In genomic region chr11:637593-638507, GRCh38 we compare ENCODE assay signal across 11 cellular contexts. TPM values are rescaled to one million over a fixed set of nuclear protein-coding genes. Genes with fewer than 3 reads are reported as not detected.
DNase-seq lines count a peak whose midpoint lies in the region; ATAC-seq and TF ChIP-seq lines count a peak whose summit lies in the region.
"Had no signal": no experiment of that assay in that cellular context is flagged by ENCODE, and none has a peak within 500 bp of the region (broad histone marks: within the 10 kb centered on the region; RNA-seq: fewer than 3 reads in every experiment).

No MANE protein-coding gene starts in this region.

- H3K36me3 Mint-ChIP-seq in CD8-positive, alpha-beta T cell: no peaks in the 10 kb centered on the region
- H3K36me3 Mint-ChIP-seq in osteocyte (ENCODE audit: unreplicated experiment): peaks cover 2% of the 10 kb centered on the region

- no peak for TF ChIP-seq CTCF in CD8-positive, alpha-beta T cell (IDR thresholded peaks at IDR 0.05)
- TF ChIP-seq CTCF in esophagus squamous epithelium (IDR thresholded peaks at IDR 0.05) (no peak), osteocyte (IDR thresholded peaks at IDR 0.05) (no peak)

- H3K36me3 ChIP-seq in CD8-positive, alpha-beta T cell (ENCODE audit: insufficient read depth, low read length): no peaks in the 10 kb centered on the region
- H3K36me3 ChIP-seq in NT2/D1 (ENCODE audit: insufficient read depth, insufficient read length, low read length) (peaks cover 44% of the 10 kb centered on the region), esophagus squamous epithelium (peaks cover 0 to 22% (median 0%) of the 10 kb centered on the region in 3 donors)

- CTCF ChIA-PET in CD8-positive, alpha-beta T cell (lab: Charles Lee): interaction anchor here (0.8 to 1.3 kb wide), 2 partner anchors 24 to 128 kb away, joined by 3 read pairs; no protein-coding TSS in a partner anchor

- intact Hi-C loops in CD8-positive, alpha-beta T cell (cut with DNase I, micrococcal nuclease): no loop called here
- intact Hi-C loops in esophagus squamous epithelium (cut with DNase I): no loop called here

- no peak overlapping the region for H3K4me3 ChIP-seq in CD8-positive, alpha-beta T cell (ENCODE audit: low read depth, low read length)
- H3K4me3 ChIP-seq in NT2/D1 (ENCODE audit: insufficient read length, low read depth): no peak overlapping the region
- H3K4me3 ChIP-seq in esophagus squamous epithelium: peak overlapping the region in 3 of 4 donors; percentile 24 to 55 (median 38)

- no peak for TF ChIP-seq POLR2A in esophagus squamous epithelium (IDR thresholded peaks at IDR 0.05)

- ATAC-seq in CD8-positive, alpha-beta T cell: no peak

- 51 to 68% methylated on average over 36 to 41 of the region's 53 CpGs for WGBS in esophagus squamous epithelium, 2 donors

- H3K27me3 ChIP-seq in CD8-positive, alpha-beta T cell (ENCODE audit: insufficient read depth, low read length): peaks cover 4% of the 10 kb centered on the region
- H3K27me3 ChIP-seq in NT2/D1 (ENCODE audit: insufficient read depth, insufficient read length): no peaks in the 10 kb centered on the region
- peaks cover 0 to 50% (median 0%) of the 10 kb centered on the region in 4 donors for H3K27me3 ChIP-seq in esophagus squamous epithelium

- H3K27ac Mint-ChIP-seq in CD8-positive, alpha-beta T cell: no peak overlapping the region
- no peak overlapping the region for H3K27ac Mint-ChIP-seq in osteocyte (ENCODE audit: unreplicated experiment)

- H3K27me3 Mint-ChIP-seq in CD8-positive, alpha-beta T cell (ENCODE audit: low read depth): peaks cover 29% of the 10 kb centered on the region
- H3K27me3 Mint-ChIP-seq in osteocyte (ENCODE audit: unreplicated experiment): peaks cover 3% of the 10 kb centered on the region

- peaks cover 19% of the 10 kb centered on the region for H3K4me1 Mint-ChIP-seq in CD8-positive, alpha-beta T cell (ENCODE audit: low read depth)
- peaks cover 27% of the 10 kb centered on the region for H3K4me1 Mint-ChIP-seq in osteocyte (ENCODE audit: unreplicated experiment)

- no peak overlapping the region for H3K27ac ChIP-seq in CD8-positive, alpha-beta T cell (ENCODE audit: low read depth, low read length)
- no peak overlapping the region for H3K27ac ChIP-seq in esophagus squamous epithelium
- no peak overlapping the region for H3K27ac ChIP-seq in substantia nigra (ENCODE audit: low read depth, low read length, poor library complexity, severe bottlenecking)

- H3K9ac ChIP-seq in NT2/D1 (ENCODE audit: insufficient read length, low read depth): peak overlapping the region; percentile 32

- H3K9me3 Mint-ChIP-seq in CD8-positive, alpha-beta T cell: no peaks in the 10 kb centered on the region
- no peaks in the 10 kb centered on the region for H3K9me3 Mint-ChIP-seq in osteocyte (ENCODE audit: unreplicated experiment)

- no peaks in the 10 kb centered on the region for H3K9me3 ChIP-seq in CD8-positive, alpha-beta T cell (ENCODE audit: low read length)
- H3K9me3 ChIP-seq in NT2/D1 (ENCODE audit: insufficient read depth, low read length): no peaks in the 10 kb centered on the region
- no peaks in the 10 kb centered on the region for H3K9me3 ChIP-seq in esophagus squamous epithelium

- H3K4me1 ChIP-seq in CD8-positive, alpha-beta T cell (ENCODE audit: insufficient read depth, low read length): peaks cover 23% of the 10 kb centered on the region
- peaks cover 40% of the 10 kb centered on the region for H3K4me1 ChIP-seq in NT2/D1 (ENCODE audit: insufficient read depth, insufficient read length)
- peaks cover 14 to 53% (median 25%) of the 10 kb centered on the region in 3 donors for H3K4me1 ChIP-seq in esophagus squamous epithelium

- DNase-seq in CD8-positive, alpha-beta T cell: no peak
- DNase-seq in NT2/D1 (ENCODE audit: low read depth, low spot score) (no peak), esophagus squamous epithelium (lab: John Stamatoyannopoulos, UW) (no peak), osteocyte (ENCODE audit: extremely low spot score, unreplicated experiment) (no peak), substantia nigra (lab: John Stamatoyannopoulos, UW) (no peak), NK-92 (lab: John Stamatoyannopoulos, UW; ENCODE audit: unreplicated experiment) (no peak), AML-193 (lab: John Stamatoyannopoulos, UW) (no peak), C1 segment of cervical spinal cord (lab: John Stamatoyannopoulos, UW) (no peak)
- DNase-seq: caudate nucleus, GOT3, NCI-H1417 treated with DMSO at 0.1 percent for 48 hours had no signal

- POLR2A ChIA-PET in CD8-positive, alpha-beta T cell (lab: Charles Lee): interaction anchor here (1.2 kb wide), 1 partner anchor 9 kb away, joined by 3 read pairs; no protein-coding TSS in a partner anchor

- H3K4me3 Mint-ChIP-seq in CD8-positive, alpha-beta T cell: peak overlapping the region; percentile 66
- H3K4me3 Mint-ChIP-seq in osteocyte (ENCODE audit: unreplicated experiment): peak overlapping the region; percentile 69

RNA-seq across cellular contexts. Expression of gene DRD4, which starts 0.8 kb away (rescaled TPM):
- under 1 TPM; 0.72 to 0.79 TPM for total RNA-seq in CD8-positive, alpha-beta T cell
- total RNA-seq in esophagus squamous epithelium (under 1 TPM in 1 of 4 donors, not detected in 3; 0.76 TPM), osteocyte (1.7 and 1.8 TPM in 2 replicates)

RNA-seq across cellular contexts. Expression of gene SCT, which starts 10.9 kb away (rescaled TPM):
- not detected for total RNA-seq in CD8-positive, alpha-beta T cell
- total RNA-seq in esophagus squamous epithelium (1 to 10 TPM in 1 of 4 donors, not detected in 3; 5.3 TPM), osteocyte (not detected in 2 replicates)

RNA-seq across cellular contexts. Expression of gene CDHR5, which starts 13.1 kb away (rescaled TPM):
- not detected for total RNA-seq in CD8-positive, alpha-beta T cell
- total RNA-seq in esophagus squamous epithelium: not detected
- not detected in 2 replicates for total RNA-seq in osteocyte

RNA-seq across cellular contexts. Expression of gene IRF7, which starts 22.1 kb away (rescaled TPM):
- total RNA-seq in CD8-positive, alpha-beta T cell: 100 to 1,000 TPM; 102 to 106 TPM
- total RNA-seq in esophagus squamous epithelium (10 to 100 TPM; 16.9 to 26.3 (median 20.2) TPM), osteocyte (14.4 and 15.4 TPM in 2 replicates)

RNA-seq across cellular contexts. Expression of gene DEAF1, which starts 57.2 kb away (rescaled TPM):
- total RNA-seq in CD8-positive, alpha-beta T cell: 100 to 1,000 TPM; 131 to 139 TPM
- total RNA-seq in esophagus squamous epithelium: 10 to 100 TPM; 18.3 to 45.0 (median 25.4) TPM
- 113 and 121 TPM in 2 replicates for total RNA-seq in osteocyte

Comparison
In these comparisons a context has a peak if more than half of its experiments do, and no peak if none do; other contexts are left out.
1. H3K4me3 ChIP-seq: peak in esophagus squamous epithelium (3 of 4); none in CD8-positive, alpha-beta T cell (single experiment) and NT2/D1 (single experiment).